Comparison of ENCODE assay signal across 11 cellular contexts in genomic region chr11:122852071-122852831, GRCh38. TPM values are rescaled to one million over a fixed set of nuclear protein-coding genes. Genes with fewer than 3 reads are reported as not detected.
DNase-seq lines count a peak whose midpoint lies in the region; ATAC-seq, FAIRE-seq and TF ChIP-seq lines count a peak whose summit lies in the region.
"Had no signal": no experiment of that assay in that cellular context is flagged by ENCODE, and none has a peak within 500 bp of the region (broad histone marks: within the 10 kb centered on the region; RNA-seq: fewer than 3 reads in every experiment).

No MANE protein-coding gene starts in this region.

- H3K4me1 ChIP-seq in breast epithelium: no peaks in the 10 kb centered on the region
- peaks cover 34% of the 10 kb centered on the region for H3K4me1 ChIP-seq in keratinocyte (ENCODE audit: control insufficient read depth, extremely low read depth, insufficient read depth, low read length)
- peaks cover 12% of the 10 kb centered on the region; the same call in 1 of the 2 replicates for H3K4me1 ChIP-seq in SJCRH30
- H3K4me1 ChIP-seq: uterus had no signal

- no peak overlapping the region for H3K4me3 Mint-ChIP-seq in MCF 10A (ENCODE audit: unreplicated experiment)

- H3K27ac Mint-ChIP-seq in MCF 10A (ENCODE audit: low read depth, unreplicated experiment): no peak overlapping the region

- DNase-seq in MCF 10A (ENCODE audit: unreplicated experiment) (peak; percentile 45), breast epithelium (ENCODE audit: low spot score in 2 of 2) (no peak), keratinocyte (ENCODE audit: low read depth, low spot score) (no peak), erythroblast (lab: John Stamatoyannopoulos, UW) (no peak), SJCRH30 (no peak), NCI-H1092 treated with DMSO at 0.1 percent for 48 hours (lab: John Stamatoyannopoulos, UW) (no peak)
- peak; percentile 15 for DNase-seq in activated naive CD4-positive, alpha-beta T cell treated with Interleukin-2 at 50 U/mL for 16 hours
- DNase-seq: PC-9, uterus had no signal

- no peaks in the 10 kb centered on the region for H3K27me3 ChIP-seq in breast epithelium
- no peaks in the 10 kb centered on the region for H3K27me3 ChIP-seq in keratinocyte (ENCODE audit: control insufficient read depth, extremely low read depth, insufficient read depth, low read length)
- no peaks in the 10 kb centered on the region for H3K27me3 ChIP-seq in SJCRH30
- H3K27me3 ChIP-seq: uterus had no signal

- intact Hi-C loops in MCF 10A (cut with micrococcal nuclease) (no loop called here), breast epithelium (cut with DNase I; ENCODE audit: low total_unique reads) (no loop called here)

- H3K27ac ChIP-seq in breast epithelium (no peak overlapping the region), keratinocyte (ENCODE audit: control insufficient read depth, insufficient read depth, low read length) (no peak overlapping the region), SJCRH30 (no peak overlapping the region)
- H3K27ac ChIP-seq: PC-9, uterus had no signal

- H3K9ac ChIP-seq in keratinocyte (ENCODE audit: control insufficient read depth, extremely low read depth, insufficient read depth, low read length): no peak overlapping the region

- H3K9me3 Mint-ChIP-seq in MCF 10A (ENCODE audit: unreplicated experiment): no peaks in the 10 kb centered on the region

- POLR2A ChIA-PET in MCF 10A (lab: Yijun Ruan, JAX): interaction anchor here (0.5 to 2.9 kb wide), 6 partner anchors 46 to 271 kb away, joined by 3 to 16 read pairs (median 4); partner anchors contain the start of gene HSPA8

- no peaks in the 10 kb centered on the region for H3K36me3 Mint-ChIP-seq in MCF 10A (ENCODE audit: insufficient read depth, unreplicated experiment)

- H3K36me3 ChIP-seq in breast epithelium: no peaks in the 10 kb centered on the region
- no peaks in the 10 kb centered on the region for H3K36me3 ChIP-seq in keratinocyte (ENCODE audit: control insufficient read depth in 2 of 2, extremely low read depth in 1 of 2, insufficient read depth in 2 of 2, low read length in 2 of 2)
- no peaks in the 10 kb centered on the region for H3K36me3 ChIP-seq in SJCRH30
- H3K36me3 ChIP-seq: uterus had no signal

- dilution Hi-C loops in keratinocyte (cut with MboI; ENCODE audit: extremely low pct_ligation_motif_present, low sequenced_read_pairs): no loop called here

- H4K20me1 ChIP-seq in keratinocyte (ENCODE audit: control insufficient read depth, extremely low read depth, insufficient read depth, low read length): no peaks in the 10 kb centered on the region

- H3K4me1 Mint-ChIP-seq in MCF 10A (ENCODE audit: insufficient read depth, unreplicated experiment): peaks cover 20% of the 10 kb centered on the region

- TF ChIP-seq CTCF in MCF 10A (IDR thresholded peaks at IDR 0.05; ENCODE audit: unreplicated experiment) (no peak), breast epithelium (IDR thresholded peaks at IDR 0.05) (no peak), keratinocyte (optimal IDR thresholded peaks at IDR 0.05 in 1 of 3, IDR thresholded peaks at IDR 0.05 in 1 of 3, conservative IDR thresholded peaks at IDR 0.05 in 1 of 3; ENCODE audit: extremely low read depth in 1 of 3, insufficient read depth in 2 of 3, low read length in 3 of 3) (no peak)

- CTCF ChIA-PET in MCF 10A (lab: Yijun Ruan, JAX): interaction anchor here (0.6 to 14.6 kb wide), 21 partner anchors 8 to 1817 kb away, joined by 3 to 404 read pairs (median 6); partner anchors contain the start of gene CRTAM

- BruUV-seq in MCF 10A (replicated peaks; lab: Mats Ljungman, UMichigan): no TSS peak

- H3K79me2 ChIP-seq in keratinocyte (ENCODE audit: control insufficient read depth, insufficient read depth, low read length): no peaks in the 10 kb centered on the region

- H2AFZ ChIP-seq in keratinocyte (ENCODE audit: control insufficient read depth, low read length): peak overlapping the region; percentile 69
- H2AFZ ChIP-seq: PC-9 had no signal

- ATAC-seq in GM19395 (IDR thresholded peaks at IDR 0.05; ENCODE audit: unreplicated experiment): no peak
- ATAC-seq: sciatic nerve had no signal

- H3K9me3 ChIP-seq in breast epithelium: no peaks in the 10 kb centered on the region
- H3K9me3 ChIP-seq in keratinocyte (ENCODE audit: control insufficient read depth, low read depth, low read length): no peaks in the 10 kb centered on the region
- H3K9me3 ChIP-seq in SJCRH30 (replicated peaks): no peaks in the 10 kb centered on the region
- H3K9me3 ChIP-seq: uterus had no signal

- no peaks in the 10 kb centered on the region for H3K9me1 ChIP-seq in keratinocyte (ENCODE audit: control insufficient read depth, extremely low read depth, insufficient read depth, low read length)

- H3K27me3 Mint-ChIP-seq in MCF 10A (ENCODE audit: insufficient read depth, unreplicated experiment): no peaks in the 10 kb centered on the region

- FAIRE-seq in keratinocyte (lab: Jason Lieb, UNC): peak; percentile 57

- H3K4me3 ChIP-seq in breast epithelium (no peak overlapping the region), keratinocyte (ENCODE audit: control insufficient read depth in 2 of 3, extremely low read depth in 1 of 3, insufficient read depth in 2 of 3, low read depth in 1 of 3, low read length in 3 of 3) (no peak overlapping the region), SJCRH30 (no peak overlapping the region)
- H3K4me3 ChIP-seq: PC-9, uterus had no signal

- H3K4me2 ChIP-seq in keratinocyte (ENCODE audit: control insufficient read depth, extremely low read depth, insufficient read depth, low read depth, low read length): no peak overlapping the region
- H3K4me2 ChIP-seq: PC-9 had no signal

- TF ChIP-seq POLR2A in breast epithelium (IDR thresholded peaks at IDR 0.05): no peak
- no peak for TF ChIP-seq POLR2A in erythroblast (IDR thresholded peaks at IDR 0.05; ENCODE audit: low read length)

RNA-seq across cellular contexts. Expression of gene CRTAM, which starts 14.0 kb away (rescaled TPM):
- total RNA-seq in MCF 10A (2022): not detected in 2 replicates
- 1 to 10 TPM in 1 of 3 donors, under 1 TPM in 2; 0.33 to 1.5 (median 0.96) TPM for total RNA-seq in breast epithelium
- 0.06 to 0.19 TPM (median 0.08 TPM) in 3 replicates for polyA plus RNA-seq in keratinocyte
- polyA plus RNA-seq in keratinocyte (2011; ENCODE audit: low read depth): not detected
- 0.16 and 0.22 TPM in 2 replicates for polyA plus RNA-seq in keratinocyte (2011; cell fraction: cytosol; rRNA removed)
- polyA plus RNA-seq in keratinocyte (2011; cell fraction: nucleus; rRNA removed): 0.09 and 0.29 TPM in 2 replicates
- polyA plus RNA-seq in keratinocyte (2012; ENCODE audit: low replicate concordance): 0.15 TPM in 1 of 2 replicates, not detected in the other
- polyA minus RNA-seq in keratinocyte: not detected in 3 replicates
- polyA minus RNA-seq in keratinocyte (2011; cell fraction: cytosol; rRNA and poly(A)+ RNA removed): not detected
- polyA minus RNA-seq in keratinocyte (2011; cell fraction: nucleus; rRNA and poly(A)+ RNA removed): not detected in 2 replicates
- total RNA-seq in SJCRH30 (2014; rRNA removed; shearing (Covaris generic)): not detected in 2 replicates
- total RNA-seq: PC-9 had no signal

RNA-seq across cellular contexts. Expression of gene JHY, which starts 30.3 kb away (rescaled TPM):
- 3.0 and 5.2 TPM in 2 replicates for total RNA-seq in MCF 10A (2022)
- 10 to 100 TPM; 11.7 to 13.1 (median 11.8) TPM for total RNA-seq in breast epithelium
- polyA plus RNA-seq in keratinocyte: 3.6 to 4.0 TPM (median 3.9 TPM) in 3 replicates
- polyA plus RNA-seq in keratinocyte (2011; ENCODE audit: low read depth): 2.8 TPM
- 3.9 and 5.4 TPM in 2 replicates for polyA plus RNA-seq in keratinocyte (2011; cell fraction: cytosol; rRNA removed)
- 3.9 and 4.4 TPM in 2 replicates for polyA plus RNA-seq in keratinocyte (2011; cell fraction: nucleus; rRNA removed)
- polyA plus RNA-seq in keratinocyte (2012; ENCODE audit: low replicate concordance): 2.8 and 3.3 TPM in 2 replicates
- 1.7 to 3.8 TPM (median 3.0 TPM) in 3 replicates for polyA minus RNA-seq in keratinocyte
- polyA minus RNA-seq in keratinocyte (2011; cell fraction: cytosol; rRNA and poly(A)+ RNA removed): 1.3 TPM
- polyA minus RNA-seq in keratinocyte (2011; cell fraction: nucleus; rRNA and poly(A)+ RNA removed): 2.2 and 3.7 TPM in 2 replicates
- not detected in 2 replicates for total RNA-seq in SJCRH30 (2014; rRNA removed; shearing (Covaris generic))

Comparison
In these comparisons a context has a peak if more than half of its experiments do, and no peak if none do; other contexts are left out.
1. DNase-seq: peak in MCF 10A (single experiment) and activated naive CD4-positive, alpha-beta T cell treated with Interleukin-2 at 50 U/mL for 16 hours (single experiment); none in breast epithelium (0 of 2), keratinocyte (single experiment), erythroblast (0 of 2), SJCRH30 (0 of 2) and NCI-H1092 treated with DMSO at 0.1 percent for 48 hours (single experiment).